ENCODE assay signal across 18 cellular contexts in genomic region chr12:122402264-122402663, GRCh38. TPM values are rescaled to one million over a fixed set of nuclear protein-coding genes. Genes with fewer than 3 reads are reported as not detected.
DNase-seq lines count a peak whose midpoint lies in the region; ATAC-seq, FAIRE-seq and TF ChIP-seq lines count a peak whose summit lies in the region.
"Had no signal": no experiment of that assay in that cellular context is flagged by ENCODE, and none has a peak within 500 bp of the region (broad histone marks: within the 10 kb centered on the region; RNA-seq: fewer than 3 reads in every experiment).

No MANE protein-coding gene starts in this region.

- CTCF ChIA-PET in A549 (lab: Yijun Ruan, JAX) (interaction anchor here (0.6 to 9.4 kb wide), 5 partner anchors 11 to 70 kb away, joined by 3 to 162 read pairs (median 49); partner anchors contain the start of gene CLIP1), Panc1 (lab: Charles Lee) (interaction anchor here (0.6 kb wide), 1 partner anchor 822 kb away, joined by 4 read pairs; no protein-coding TSS in a partner anchor)

- TF ChIP-seq CTCF in A549 (IDR thresholded peaks at IDR 0.05) = no peak
- TF ChIP-seq CTCF in Panc1 (IDR thresholded peaks at IDR 0.05) = no peak
- no peak for TF ChIP-seq CTCF in gastrocnemius medialis (IDR thresholded peaks at IDR 0.05 in 4 of 5, conservative IDR thresholded peaks at IDR 0.05 in 1 of 5)

- no peak for DNase-seq in A549 (ENCODE audit: low read depth in 1 of 2, low spot score in 1 of 2)
- no peak for DNase-seq in Panc1 (ENCODE audit: low read depth, low spot score)
- DNase-seq in gastrocnemius medialis = no peak
- no peak for DNase-seq in NCI-H2081 treated with DMSO at 0.1 percent for 48 hours (lab: John Stamatoyannopoulos, UW)
- no peak for DNase-seq in pons (ENCODE audit: low spot score)
- no peak for DNase-seq in activated naive CD4-positive, alpha-beta T cell (lab: John Stamatoyannopoulos, UW)
- DNase-seq: COR-L47, DMS153, EL, GM23248, NCI-H1092, NCI-H345, NCI-H526 treated with DMSO at 0.1 percent for 48 hours, PC-3, SIG-M5 had no signal

- ATAC-seq in A549 = no peak
- no peak for ATAC-seq in Panc1
- ATAC-seq in gastrocnemius medialis = no peak
- ATAC-seq in GM18517 (IDR thresholded peaks at IDR 0.05; ENCODE audit: unreplicated experiment) = no peak
- ATAC-seq: K562, PC-3 had no signal

- no peaks in the 10 kb centered on the region for H3K27me3 ChIP-seq in Panc1 (ENCODE audit: control insufficient read depth, insufficient read depth, low read length)
- H3K27me3 ChIP-seq in esophagus (ENCODE audit: control insufficient read depth in 1 of 2, insufficient read depth in 2 of 2, low read length in 2 of 2) = no peaks in the 10 kb centered on the region
- no peaks in the 10 kb centered on the region for H3K27me3 ChIP-seq in gastrocnemius medialis

- TF ChIP-seq EP300 in A549 (IDR thresholded peaks at IDR 0.05) = no peak

- H3K4me1 ChIP-seq in A549 (peaks cover 73% of the 10 kb centered on the region), Panc1 (ENCODE audit: control insufficient read depth, insufficient read depth, low read length) (peaks cover 69% of the 10 kb centered on the region), esophagus (ENCODE audit: control insufficient read depth in 2 of 2, insufficient read depth in 2 of 2, low read length in 1 of 2) (peaks cover 0 to 7% of the 10 kb centered on the region in 2 donors), gastrocnemius medialis (peaks cover 53 to 82% of the 10 kb centered on the region in 2 donors)

- BruUV-seq in Panc1 (replicated peaks; lab: Mats Ljungman, UMichigan) = no TSS peak

- no peak for TF ChIP-seq POLR2A in A549 (IDR thresholded peaks at IDR 0.05; ENCODE audit: low read length)
- TF ChIP-seq POLR2A in gastrocnemius medialis (IDR thresholded peaks at IDR 0.05) = no peak

- no peak for TF ChIP-seq RAD21 in A549 (conservative IDR thresholded peaks at IDR 0.05 in 1 of 2, IDR thresholded peaks at IDR 0.05 in 1 of 2)

- 70% methylated on average over 4 of the region's 4 CpGs for WGBS in A549 (ENCODE audit: missing lambda C conversion rate)
- 72 to 82% methylated on average over 4 of the region's 4 CpGs for WGBS in esophagus, 2 donors

- in situ Hi-C loops in Panc1 (cut with HindIII; ENCODE audit: low pct_unique_long_range_greater_than_20kb, low sequenced_read_pairs) = no loop called here
- in situ Hi-C loops in gastrocnemius medialis (cut with MboI; ENCODE audit: low sequenced_read_pairs in 4 of 4) = no loop called here

- intact Hi-C loops in Panc1 (cut with micrococcal nuclease; ENCODE audit: unreplicated experiment) = no loop called here
- intact Hi-C loops in gastrocnemius medialis (cut with DNase I; ENCODE audit: low total_unique reads) = no loop called here

- H3K4me2 ChIP-seq in A549 = peak overlapping the region; percentile 53; the same call in 2 of the 3 replicates

- FAIRE-seq in A549 (lab: Jason Lieb, UNC) = no peak
- FAIRE-seq: K562 had no signal

- H3K9me3 ChIP-seq in A549 (no peaks in the 10 kb centered on the region), Panc1 (ENCODE audit: control insufficient read depth, insufficient read depth, low read depth, low read length) (no peaks in the 10 kb centered on the region), esophagus (ENCODE audit: control insufficient read depth in 2 of 2, insufficient read depth in 1 of 2, low read depth in 1 of 2, low read length in 1 of 2) (no peaks in the 10 kb centered on the region), gastrocnemius medialis (no peaks in the 10 kb centered on the region)

- no peaks in the 10 kb centered on the region for H3K36me3 ChIP-seq in Panc1 (ENCODE audit: control insufficient read depth, insufficient read depth, low read length)
- H3K36me3 ChIP-seq in esophagus (ENCODE audit: control insufficient read depth in 2 of 2, insufficient read depth in 2 of 2, low read length in 1 of 2) = no peaks in the 10 kb centered on the region
- no peaks in the 10 kb centered on the region for H3K36me3 ChIP-seq in gastrocnemius medialis

- POLR2A ChIA-PET in A549 (lab: Yijun Ruan, JAX) (interaction anchor here (1.3 kb wide), 1 partner anchor 20 kb away, joined by 3 read pairs; the partner anchor contains the start of gene CLIP1), Panc1 (lab: Charles Lee) (interaction anchor here (1.3 kb wide), 1 partner anchor 14 kb away, joined by 4 read pairs; no protein-coding TSS in a partner anchor)

- H3K27ac ChIP-seq in A549 = peak overlapping the region; percentile 98
- peak overlapping the region; percentile 99 for H3K27ac ChIP-seq in Panc1 (ENCODE audit: low read length)
- H3K27ac ChIP-seq in esophagus (ENCODE audit: low read depth in 2 of 2, low read length in 1 of 2) = peak overlapping the region; percentile 76 to 86
- H3K27ac ChIP-seq in gastrocnemius medialis = peak overlapping the region; percentile 88 to 96 (median 93)

- no peak overlapping the region for H3K4me3 ChIP-seq in A549
- H3K4me3 ChIP-seq in Panc1 (ENCODE audit: low read depth in 2 of 2, low read length in 2 of 2) = no peak overlapping the region
- H3K4me3 ChIP-seq in esophagus (ENCODE audit: low read depth in 1 of 2, low read length in 2 of 2) = no peak overlapping the region
- H3K4me3 ChIP-seq in gastrocnemius medialis = no peak overlapping the region
- H3K4me3 ChIP-seq: GM23248, K562 had no signal

TF ChIP-seq in A549, 52 proteins besides CTCF, POLR2A, EP300 and RAD21:
- TF ChIP-seq HES2 (IDR thresholded peaks at IDR 0.05) (no peak), CEBPB (IDR thresholded peaks at IDR 0.05) (no peak), NR3C1 (IDR thresholded peaks at IDR 0.05) (no peak), FOSB (CRISPR knock-in tag; IDR thresholded peaks at IDR 0.05) (no peak), RCOR1 (IDR thresholded peaks at IDR 0.05; ENCODE audit: low read depth, low read length) (no peak), FOSL2 (IDR thresholded peaks at IDR 0.05) (no peak), FOSL2 (CRISPR knock-in tag; IDR thresholded peaks at IDR 0.05) (no peak), CHD2 (IDR thresholded peaks at IDR 0.05; ENCODE audit: low read length, partially characterized antibody) (no peak), HOXA7 (CRISPR knock-in tag; IDR thresholded peaks at IDR 0.05) (no peak), JUNB (IDR thresholded peaks at IDR 0.05) (no peak), MAX (IDR thresholded peaks at IDR 0.05) (no peak), KDM5A (IDR thresholded peaks at IDR 0.05) (no peak)

RNA-seq across cellular contexts. Expression of gene CLIP1, which starts 20.2 kb away (rescaled TPM):
- polyA plus RNA-seq in A549 (2011; rRNA removed) (133 and 149 TPM in 2 replicates), A549 (2017; fragmentation: RNase III; extraction: RNeasy Plus Mini Kit Qiagen cat#74134 plus additional on column Dnase treatment) (43.0 to 49.7 TPM (median 44.4 TPM) in 3 replicates), esophagus (10 to 100 TPM; 50.0 to 52.3 TPM)
- 49.1 and 54.3 TPM in 2 replicates for polyA plus RNA-seq in A549 (2012; cell fraction: cytosol; rRNA removed)
- polyA plus RNA-seq in A549 (2012; cell fraction: nucleus; rRNA removed) = 98.3 and 122 TPM in 2 replicates
- 217 and 263 TPM in 2 replicates for polyA minus RNA-seq in A549 (2011; rRNA and poly(A)+ RNA removed)
- total RNA-seq in Panc1 (2021; ENCODE audit: unreplicated experiment) (117 TPM), gastrocnemius medialis (100 to 1,000 TPM; 371 to 626 (median 552) TPM)
- 52.1 TPM for polyA plus RNA-seq in Panc1 (2012; ENCODE audit: insufficient read length)
